Comparison of ENCODE assay signal across 9 cellular contexts in the genomic region with DNA sequence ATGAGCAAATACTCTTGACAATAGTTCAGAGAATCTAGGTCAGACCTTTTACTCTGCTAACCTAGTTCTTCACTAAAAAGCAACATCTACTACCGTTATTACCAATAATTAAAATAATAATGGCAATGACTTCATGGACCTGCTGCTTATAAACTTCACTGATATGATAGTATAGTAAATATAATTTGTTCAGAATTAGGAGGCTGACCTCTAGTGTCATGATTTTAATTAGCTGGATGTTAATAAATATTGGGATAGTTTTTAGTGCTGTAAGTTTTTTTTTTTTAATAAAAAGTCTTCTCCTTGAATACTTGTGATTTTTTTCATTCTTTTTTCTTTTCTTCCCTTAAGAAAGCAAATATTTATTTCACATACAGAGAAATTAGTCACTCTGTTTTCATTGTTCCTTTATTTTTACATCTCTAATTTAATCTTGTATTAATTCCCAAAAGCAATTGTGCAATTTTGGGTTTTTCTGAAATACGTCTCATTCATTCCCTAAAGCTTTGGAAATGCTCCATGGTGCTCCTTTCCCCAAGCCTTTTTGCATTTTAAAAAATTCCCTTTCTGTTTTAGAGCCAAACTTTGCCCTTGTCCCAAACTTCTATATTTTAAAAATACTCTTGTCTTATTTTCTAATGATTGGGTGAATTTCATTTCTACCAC. TPM values are rescaled to one million over a fixed set of nuclear protein-coding genes. Genes with fewer than 3 reads are reported as not detected.
DNase-seq lines count a peak whose midpoint lies in the region; ATAC-seq and TF ChIP-seq lines count a peak whose summit lies in the region.
"Had no signal": no experiment of that assay in that cellular context is flagged by ENCODE, and none has a peak within 500 bp of the region (broad histone marks: within the 10 kb centered on the region; RNA-seq: fewer than 3 reads in every experiment).

No MANE protein-coding gene starts in this region.

- TF ChIP-seq CTCF in BJ (IDR thresholded peaks at IDR 0.05; ENCODE audit: insufficient read depth, low read depth, low read length) (no peak), coronary artery (IDR thresholded peaks at IDR 0.05) (no peak)

- DNase-seq in BJ (ENCODE audit: low read depth) (no peak), coronary artery (ENCODE audit: low spot score) (no peak), RKO (ENCODE audit: low spot score) (no peak), KBM-7 (no peak), posterior cingulate gyrus (no peak)
- DNase-seq in natural killer cell treated with Interleukin-12 subunit alpha and Interleukin-12 subunit beta and Interleukin-15 and Interleukin-18, amount 100 ng/mL, for 72 hours (ENCODE audit: low spot score), result no peak
- DNase-seq in stimulated activated naive CD4-positive, alpha-beta T cell (lab: John Stamatoyannopoulos, UW), result no peak

- peaks cover 8 to 18% (median 8%) of the 10 kb centered on the region in 3 donors for H3K4me1 Mint-ChIP-seq in IgD-negative memory B cell
- peaks cover 9 to 10% of the 10 kb centered on the region in 2 donors for H3K4me1 Mint-ChIP-seq in natural killer cell treated with Interleukin-12 subunit alpha and Interleukin-12 subunit beta and Interleukin-15 and Interleukin-18, amount 100 ng/mL, for 72 hours (ENCODE audit: low read depth in 2 of 2)

- H3K27ac Mint-ChIP-seq in IgD-negative memory B cell, result peak overlapping the region in 2 of 3 donors; percentile 26 to 94
- H3K27ac Mint-ChIP-seq in natural killer cell treated with Interleukin-12 subunit alpha and Interleukin-12 subunit beta and Interleukin-15 and Interleukin-18, amount 100 ng/mL, for 72 hours, result peak overlapping the region; percentile 64 to 83

- POLR2A ChIA-PET in BJ (lab: Charles Lee), result interaction anchor here (0.6 kb wide), 1 partner anchor 331 kb away, joined by 5 read pairs; no protein-coding TSS in a partner anchor

- H3K4me3 ChIP-seq in BJ (ENCODE audit: low read depth, low read length) (peak overlapping the region; percentile 29), coronary artery (peak overlapping the region; percentile 60)

- no peaks in the 10 kb centered on the region for H3K36me3 ChIP-seq in BJ (ENCODE audit: control insufficient read depth, insufficient read depth, low read length)

- H3K27me3 ChIP-seq in BJ (ENCODE audit: control insufficient read depth, insufficient read depth, low read length), result no peaks in the 10 kb centered on the region

- no peaks in the 10 kb centered on the region for H3K27me3 Mint-ChIP-seq in IgD-negative memory B cell
- no peaks in the 10 kb centered on the region for H3K27me3 Mint-ChIP-seq in natural killer cell treated with Interleukin-12 subunit alpha and Interleukin-12 subunit beta and Interleukin-15 and Interleukin-18, amount 100 ng/mL, for 72 hours

- CTCF ChIA-PET in BJ (lab: Yijun Ruan, JAX), result interaction anchor here (1.0 to 1.2 kb wide), 2 partner anchors 122 to 140 kb away, joined by 3 to 4 read pairs; no protein-coding TSS in a partner anchor

- H3K36me3 Mint-ChIP-seq in IgD-negative memory B cell, result no peaks in the 10 kb centered on the region
- peaks cover 6% of the 10 kb centered on the region for H3K36me3 Mint-ChIP-seq in natural killer cell treated with Interleukin-12 subunit alpha and Interleukin-12 subunit beta and Interleukin-15 and Interleukin-18, amount 100 ng/mL, for 72 hours
- H3K36me3 Mint-ChIP-seq: activated naive CD8-positive, alpha-beta T cell had no signal

- ATAC-seq in natural killer cell treated with Interleukin-12 subunit alpha and Interleukin-12 subunit beta and Interleukin-15 and Interleukin-18, amount 100 ng/mL, for 72 hours, result no peak

- in situ Hi-C loops in KBM-7 (cut with MboI; ENCODE audit: low pct_unique_long_range_greater_than_20kb, low sequenced_read_pairs), result no loop called here

- intact Hi-C loops in posterior cingulate gyrus (cut with DNase I), result no loop called here

- H3K4me3 Mint-ChIP-seq in IgD-negative memory B cell, result peak overlapping the region in 3 of 4 donors; percentile 75 to 96 (median 92)
- H3K4me3 Mint-ChIP-seq in natural killer cell treated with Interleukin-12 subunit alpha and Interleukin-12 subunit beta and Interleukin-15 and Interleukin-18, amount 100 ng/mL, for 72 hours, result peak overlapping the region; percentile 89

- peaks cover 0 to 3% (median 0%) of the 10 kb centered on the region in 3 donors for H3K9me3 Mint-ChIP-seq in IgD-negative memory B cell
- H3K9me3 Mint-ChIP-seq in natural killer cell treated with Interleukin-12 subunit alpha and Interleukin-12 subunit beta and Interleukin-15 and Interleukin-18, amount 100 ng/mL, for 72 hours, result peaks cover 6% of the 10 kb centered on the region

- peak overlapping the region in 1 of 2 donors; percentile 40 for H3K27ac ChIP-seq in coronary artery

RNA-seq across cellular contexts. Expression of a gene that starts 46.6 kb away (rescaled TPM):
- polyA plus RNA-seq in BJ (2011; rRNA removed) (6.8 and 11.6 TPM in 2 replicates), IgD-negative memory B cell (1.3 TPM)
- polyA minus RNA-seq in BJ (2011; rRNA and poly(A)+ RNA removed), result 6.1 and 11.4 TPM in 2 replicates
- 1 to 10 TPM; 1.6 to 3.0 TPM for total RNA-seq in natural killer cell treated with Interleukin-12 subunit alpha and Interleukin-12 subunit beta and Interleukin-15 and Interleukin-18, amount 100 ng/mL, for 72 hours
